8 cellular contexts compared by ENCODE assay signal in genomic region chr12:12890815-12891645, GRCh38. TPM values are rescaled to one million over a fixed set of nuclear protein-coding genes. Genes with fewer than 3 reads are reported as not detected.
A peak's percentile ranks its signal among the peaks of the same experiment; 100 is the strongest.
DNase-seq lines count a peak whose midpoint lies in the region; ATAC-seq and TF ChIP-seq lines count a peak whose summit lies in the region.

GPRC5A (plus strand) TSS chr12:12891562; CDS start chr12:12908250, 16,688 bp downstream.

- H3K9ac ChIP-seq in HCT116 (ENCODE audit: low read length), result peak within 1 kb of the TSS; percentile 89

- intact Hi-C loops in CD4-positive, alpha-beta memory T cell (cut with micrococcal nuclease), result loop anchor here (2.0 to 5.0 kb wide), 2 partner anchors 54 to 104 kb away; partner anchors contain the start of gene APOLD1
- intact Hi-C loops in HCT116 (cut with micrococcal nuclease) (loop anchor here (1.0 to 10.0 kb wide), 6 partner anchors 19 to 166 kb away; partner anchors contain the start of genes APOLD1 and DDX47), Panc1 (cut with micrococcal nuclease; ENCODE audit: unreplicated experiment) (loop anchor here (5.0 kb wide), 1 partner anchor 74 kb away; no protein-coding TSS in a partner anchor), adrenal gland (cut with DNase I) (no loop called here), cardiac septum (cut with DNase I) (no loop called here), ovary (cut with DNase I) (loop anchor here in 2 of 4 donors (10.0 kb wide), 1 partner anchor 166 kb away; no protein-coding TSS in a partner anchor)

- in situ Hi-C loops in Panc1 (cut with HindIII; ENCODE audit: low pct_unique_long_range_greater_than_20kb, low sequenced_read_pairs), result no loop called here

- H3K27me3 ChIP-seq in CD4-positive, alpha-beta memory T cell (ENCODE audit: insufficient read depth, low read length), result peaks cover 6% of the 10 kb centered on the region
- H3K27me3 ChIP-seq in HCT116 (ENCODE audit: insufficient read depth, low read length), result no peaks in the 10 kb centered on the region
- no peaks in the 10 kb centered on the region for H3K27me3 ChIP-seq in Panc1 (ENCODE audit: control insufficient read depth, insufficient read depth, low read length)
- H3K27me3 ChIP-seq in adrenal gland, result no peaks in the 10 kb centered on the region
- H3K27me3 ChIP-seq in ovary, result no peaks in the 10 kb centered on the region

- TF ChIP-seq EP300 in ovary (IDR thresholded peaks at IDR 0.05), result peak; percentile 70

- TF ChIP-seq CTCF in HCT116 (IDR thresholded peaks at IDR 0.05 in 2 of 3, conservative IDR thresholded peaks at IDR 0.05 in 1 of 3; ENCODE audit: borderline replicate concordance in 1 of 3, insufficient read depth in 1 of 3, low read depth in 2 of 3, low read length in 2 of 3) (peak in 2 of 3 experiments; percentile 12 to 15; a peak in 1 of 6 replicates), Panc1 (IDR thresholded peaks at IDR 0.05) (no peak; the same call in 1 of the 2 replicates), adrenal gland (IDR thresholded peaks at IDR 0.05) (no peak), ovary (IDR thresholded peaks at IDR 0.05) (peak; percentile 6 to 30 (median 16))

- H3K27me3 Mint-ChIP-seq in CD4-positive, alpha-beta memory T cell, result peaks cover 18 to 34% of the 10 kb centered on the region in 2 donors

- TF ChIP-seq RAD21 in HCT116 (IDR thresholded peaks at IDR 0.05; ENCODE audit: low read depth), result no peak

- H4K20me1 ChIP-seq in HCT116 (ENCODE audit: insufficient read depth), result 0 out of 2 replicates have a peak, but pooled peaks cover 3% of the 10 kb centered on the region

- H3K4me1 ChIP-seq in CD4-positive, alpha-beta memory T cell (ENCODE audit: insufficient read depth, low read length), result peaks cover 11% of the 10 kb centered on the region
- H3K4me1 ChIP-seq in HCT116 (ENCODE audit: control insufficient read depth in 1 of 2, insufficient read depth in 2 of 2, low read length in 2 of 2) (peaks cover 56 to 90% of the 10 kb centered on the region in 2 experiments), Panc1 (ENCODE audit: control insufficient read depth, insufficient read depth, low read length) (peaks cover 33% of the 10 kb centered on the region), adrenal gland (replicated peaks in 1 of 2) (peaks cover 0 to 9% of the 10 kb centered on the region in 2 donors), ovary (ENCODE audit: insufficient read depth) (peaks cover 4% of the 10 kb centered on the region)

- no peaks in the 10 kb centered on the region for H3K36me3 ChIP-seq in CD4-positive, alpha-beta memory T cell (ENCODE audit: insufficient read depth, low read length)
- H3K36me3 ChIP-seq in HCT116 (ENCODE audit: control insufficient read depth in 1 of 2, insufficient read depth in 2 of 2, low read length in 2 of 2) (peaks cover 0 to 16% of the 10 kb centered on the region in 2 experiments; a peak in 1 of 4 replicates), Panc1 (ENCODE audit: control insufficient read depth, insufficient read depth, low read length) (peaks cover 6% of the 10 kb centered on the region), adrenal gland (replicated peaks in 1 of 2) (no peaks in the 10 kb centered on the region), ovary (no peaks in the 10 kb centered on the region)

- DNase-seq in CD4-positive, alpha-beta memory T cell, result peak; percentile 16 to 33 (median 19)
- DNase-seq in HCT116 (ENCODE audit: low read depth, low spot score) (peak; percentile 96), Panc1 (ENCODE audit: low read depth, low spot score) (peak; percentile 93), adrenal gland (peak; percentile 78 to 95 (median 90)), cardiac septum (ENCODE audit: low spot score) (peak; percentile 77), ovary (peak; percentile 94 to 98 (median 96))

- H3K9me2 ChIP-seq in HCT116 (ENCODE audit: insufficient read depth), result no peaks in the 10 kb centered on the region

- CTCF ChIA-PET in CD4-positive, alpha-beta memory T cell (lab: Charles Lee; ENCODE audit: partially characterized antibody), result interaction anchor here (1.0 to 2.0 kb wide), 3 partner anchors 27 to 101 kb away, joined by 3 to 12 read pairs (median 4); no protein-coding TSS in a partner anchor
- CTCF ChIA-PET in HCT116 (lab: Charles Lee), result interaction anchor here (0.8 to 3.7 kb wide), 5 partner anchors 18 to 102 kb away, joined by 3 to 29 read pairs (median 3); no protein-coding TSS in a partner anchor
- CTCF ChIA-PET in Panc1 (lab: Charles Lee), result interaction anchor here (0.6 to 1.6 kb wide), 2 partner anchors 12 to 79 kb away, joined by 4 to 5 read pairs; no protein-coding TSS in a partner anchor

- peak within 1 kb of the TSS; percentile 36 to 56 for H3K4me3 ChIP-seq in CD4-positive, alpha-beta memory T cell (ENCODE audit: low read length in 2 of 2)
- H3K4me3 ChIP-seq in HCT116 (replicated peaks in 1 of 2; ENCODE audit: low read depth in 1 of 2, low read length in 2 of 2) (peak within 1 kb of the TSS; percentile 59 to 91), Panc1 (ENCODE audit: low read depth in 2 of 2, low read length in 2 of 2) (peak within 1 kb of the TSS; percentile 61 to 86), adrenal gland (peak within 1 kb of the TSS in 3 of 4 donors; percentile 10 to 52 (median 46)), ovary (peak within 1 kb of the TSS; percentile 46)

- H3K79me2 ChIP-seq in HCT116 (ENCODE audit: insufficient read depth, low read length), result peaks cover 50% of the 10 kb centered on the region

- peak; percentile 24 for TF ChIP-seq POLR2A in HCT116 (IDR thresholded peaks at IDR 0.05; ENCODE audit: borderline replicate concordance, extremely low read depth, insufficient read depth, insufficient read length)
- TF ChIP-seq POLR2A in adrenal gland (IDR thresholded peaks at IDR 0.05), result peak; percentile 34 to 77
- TF ChIP-seq POLR2A in ovary (IDR thresholded peaks at IDR 0.05), result peak; percentile 93

- peak within 1 kb of the TSS; percentile 97 for H3K4me2 ChIP-seq in HCT116 (ENCODE audit: low read length)

- H3K9me3 ChIP-seq in CD4-positive, alpha-beta memory T cell (ENCODE audit: control insufficient read depth in 1 of 2, low read length in 2 of 2), result no peaks in the 10 kb centered on the region
- no peaks in the 10 kb centered on the region for H3K9me3 ChIP-seq in HCT116 (ENCODE audit: control insufficient read depth in 1 of 2, insufficient read depth in 1 of 2, low read depth in 1 of 2, low read length in 2 of 2)
- H3K9me3 ChIP-seq in Panc1 (ENCODE audit: control insufficient read depth, insufficient read depth, low read depth, low read length), result no peaks in the 10 kb centered on the region
- no peaks in the 10 kb centered on the region for H3K9me3 ChIP-seq in adrenal gland (replicated peaks in 1 of 3)
- H3K9me3 ChIP-seq in ovary, result no peaks in the 10 kb centered on the region

- ATAC-seq in HCT116, result peak; percentile 80
- ATAC-seq in Panc1, result peak; percentile 83
- no peak for ATAC-seq in GM18867 (IDR thresholded peaks at IDR 0.05; ENCODE audit: unreplicated experiment)
- ATAC-seq in GM21367 (IDR thresholded peaks at IDR 0.05; ENCODE audit: unreplicated experiment), result no peak

- H3K27ac ChIP-seq in CD4-positive, alpha-beta memory T cell (ENCODE audit: low read depth, low read length), result no peak within 1 kb of the TSS
- H3K27ac ChIP-seq in HCT116 (ENCODE audit: low read depth, low read length) (peak within 1 kb of the TSS; percentile 93), Panc1 (ENCODE audit: low read length) (peak within 1 kb of the TSS; percentile 96), adrenal gland (peak within 1 kb of the TSS in 4 of 5 donors; percentile 49 to 86 (median 74)), ovary (peak within 1 kb of the TSS; percentile 87 to 97)

- peaks cover 0 to 5% (median 0%) of the 10 kb centered on the region in 8 donors for H3K9me3 Mint-ChIP-seq in CD4-positive, alpha-beta memory T cell

- peak within 1 kb of the TSS in 4 of 7 donors; percentile 4 to 74 (median 54) for H3K27ac Mint-ChIP-seq in CD4-positive, alpha-beta memory T cell

- RAD21 ChIA-PET in HCT116 (lab: Charles Lee; ENCODE audit: low non-redundant PET in 1 of 2, low total read pairs in 2 of 2, uncharacterized antibody in 2 of 2, unreplicated experiment in 2 of 2), result interaction anchor here (0.6 to 2.0 kb wide), 4 partner anchors 18 to 78 kb away, joined by 3 to 12 read pairs (median 7); partner anchors contain the start of gene DDX47 (in 1 of the 2)

- no peak within 1 kb of the TSS for H2AFZ ChIP-seq in HCT116 (ENCODE audit: low read depth, low read length, poor library complexity, severe bottlenecking)

- BruUV-seq in HCT116 (replicated peaks; lab: Mats Ljungman, UMichigan) (no TSS peak), Panc1 (replicated peaks; lab: Mats Ljungman, UMichigan) (no TSS peak)

- H3K4me1 Mint-ChIP-seq in CD4-positive, alpha-beta memory T cell, result peaks cover 3 to 13% (median 5%) of the 10 kb centered on the region in 4 donors

- no peaks in the 10 kb centered on the region for H3K36me3 Mint-ChIP-seq in CD4-positive, alpha-beta memory T cell

- 0 to 5% (median 1%) methylated on average over 17 to 46 of the region's 46 CpGs for WGBS in adrenal gland, 4 donors
- WGBS in ovary, 3 donors, result 0% methylated on average over 44 to 46 of the region's 46 CpGs

- POLR2A ChIA-PET in CD4-positive, alpha-beta memory T cell (lab: Charles Lee; ENCODE audit: partially characterized antibody), result interaction anchor here (1.1 kb wide), 1 partner anchor 104 kb away, joined by 3 read pairs; no protein-coding TSS in a partner anchor
- POLR2A ChIA-PET in HCT116 (lab: Charles Lee), result interaction anchor here (0.5 to 3.9 kb wide), 25 partner anchors 8 to 1261 kb away, joined by 3 to 66 read pairs (median 5); no protein-coding TSS in a partner anchor
- POLR2A ChIA-PET in Panc1 (lab: Charles Lee), result interaction anchor here (0.5 to 2.3 kb wide), 5 partner anchors 11 to 164 kb away, joined by 3 to 21 read pairs (median 12); no protein-coding TSS in a partner anchor

- peak within 1 kb of the TSS; percentile 85 to 91 (median 88) for H3K4me3 Mint-ChIP-seq in CD4-positive, alpha-beta memory T cell

RNA-seq across cellular contexts. Expression of gene GPRC5A, which starts in this region (rescaled TPM):
- total RNA-seq in CD4-positive, alpha-beta memory T cell, result not detected
- polyA plus RNA-seq in CD4-positive, alpha-beta memory T cell, result under 1 TPM in 1 of 2 donors, not detected in 1; 0.14 TPM
- total RNA-seq in HCT116 (2021; ENCODE audit: unreplicated experiment), result 305 TPM
- 200 and 379 TPM in 2 replicates for polyA plus RNA-seq in HCT116 (2012)
- total RNA-seq in Panc1 (2021; ENCODE audit: unreplicated experiment), result 648 TPM
- polyA plus RNA-seq in Panc1 (2012; ENCODE audit: insufficient read length), result 548 TPM
- 10 to 100 TPM in 3 of 8 donors, 1 to 10 TPM in 5; 5.3 to 22.3 (median 9.0) TPM for total RNA-seq in adrenal gland
- polyA plus RNA-seq in adrenal gland, result 1 to 10 TPM; 2.0 to 4.0 (median 2.3) TPM
- 0.78 TPM for total RNA-seq in cardiac septum
- total RNA-seq in ovary, result 10 to 100 TPM; 24.1 to 71.5 (median 43.5) TPM
- polyA plus RNA-seq in ovary, result 1 to 10 TPM; 6.5 to 8.5 TPM

Comparison
In these comparisons a context has a peak if more than half of its experiments do, and no peak if none do; other contexts are left out.
1. Peak in DNase-seq and H3K4me3 ChIP-seq in CD4-positive, alpha-beta memory T cell; RNA of the gene not detected or under 1 TPM.
2. Peak in DNase-seq in cardiac septum; RNA of the gene not detected or under 1 TPM.
3. DNase-seq: peak in every context shown above with its lines; median percentile 96 in HCT116; 96 in ovary; 93 in Panc1; 90 in adrenal gland; 77 in cardiac septum; 19 in CD4-positive, alpha-beta memory T cell.
4. ATAC-seq: peak in HCT116 (single experiment) and Panc1 (single experiment); none in GM18867 (single experiment) and GM21367 (single experiment).
5. CTCF ChIP-seq: peak in HCT116 (2 of 3) and ovary (3 of 3); none in Panc1 (single experiment) and adrenal gland (0 of 6).
6. POLR2A ChIP-seq: peak in every context shown above with its lines; median percentile 93 in ovary; 56 in adrenal gland; 24 in HCT116.
7. intact Hi-C loops: an anchor here in CD4-positive, alpha-beta memory T cell (2.0 to 5.0 kb wide), HCT116 (1.0 to 10.0 kb wide) and Panc1 (5.0 kb wide); none called in adrenal gland and cardiac septum.
8. Peak in every context shown above with its lines, with median percentiles within 50 percentile points of each other: H3K4me3 ChIP-seq.